Comparison of ENCODE assay signal across 1 cellular context in the genomic region with DNA sequence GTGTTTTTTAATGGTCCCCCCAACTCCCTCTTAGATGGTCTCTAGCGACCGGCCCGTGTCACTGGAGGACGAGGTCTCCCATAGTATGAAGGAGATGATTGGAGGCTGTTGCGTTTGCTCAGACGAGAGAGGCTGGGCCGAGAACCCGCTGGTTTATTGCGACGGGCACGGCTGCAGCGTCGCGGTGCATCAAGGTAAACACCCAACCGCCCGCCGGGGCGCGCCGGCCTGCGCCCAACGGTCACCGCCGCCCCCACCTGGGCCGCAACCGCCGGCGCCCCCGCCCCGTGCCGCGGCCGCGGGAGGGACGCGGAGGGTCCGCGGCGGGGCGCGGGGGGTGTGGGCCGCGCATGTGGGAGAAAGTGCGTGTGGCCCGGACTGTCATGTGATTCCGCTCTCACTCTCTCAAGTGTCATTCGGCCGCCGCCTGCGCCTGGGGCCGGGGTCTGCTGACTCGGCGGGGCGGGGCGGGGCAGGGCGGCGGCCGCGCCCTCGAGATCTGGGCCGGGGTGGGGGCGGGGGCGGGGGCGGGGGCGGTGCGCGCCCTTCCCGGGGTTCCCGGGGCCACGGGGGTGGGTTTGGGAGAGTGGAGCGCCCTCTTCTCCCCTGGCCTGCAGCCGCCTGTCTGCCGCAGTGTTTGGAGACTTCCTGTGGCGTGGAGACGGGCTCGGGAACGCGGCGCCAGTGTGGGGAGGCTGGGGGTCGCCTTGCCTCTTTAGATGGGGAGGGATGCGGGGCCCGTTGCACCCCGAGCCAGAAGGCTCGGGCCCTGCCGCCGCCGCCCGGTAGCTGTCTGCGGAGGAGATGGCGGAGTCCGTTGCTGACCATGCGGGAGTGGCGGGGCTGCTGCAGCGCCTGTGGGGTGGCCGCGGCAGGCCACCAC.
TF ChIP-seq lines count a peak whose summit lies in the region.

No MANE protein-coding gene starts in this region.

TF ChIP-seq in HepG2, 621 proteins besides CTCF, POLR2A, EP300 and RAD21 (continued from another document and continues in another):
- TF ChIP-seq ZBTB43 (CRISPR knock-in tag; conservative IDR thresholded peaks at IDR 0.05) (0 out of 2 replicates have a peak, but pooled peaks have one; percentile 3), ZNF17 (CRISPR knock-in tag; IDR thresholded peaks at IDR 0.05) (no peak), ZNF687 (CRISPR knock-in tag; IDR thresholded peaks at IDR 0.05) (peak; percentile 81), CEBPG (CRISPR knock-in tag; IDR thresholded peaks at IDR 0.05) (no peak), PPARG (CRISPR knock-in tag; conservative IDR thresholded peaks at IDR 0.05) (no peak), NCOR1 (IDR thresholded peaks at IDR 0.05; ENCODE audit: borderline replicate concordance, low read length) (no peak), KLF11 (CRISPR knock-in tag; IDR thresholded peaks at IDR 0.05) (no peak), TRIM24 (CRISPR knock-in tag; IDR thresholded peaks at IDR 0.05) (no peak), DBP (CRISPR knock-in tag; IDR thresholded peaks at IDR 0.05; ENCODE audit: not compliant biosample characterization) (no peak), ZNF335 (CRISPR knock-in tag; IDR thresholded peaks at IDR 0.05) (0 out of 2 replicates have a peak, but pooled peaks have one; percentile 25), ZFP36L1 (CRISPR knock-in tag; IDR thresholded peaks at IDR 0.05) (no peak), ATF7-NPFF (CRISPR knock-in tag; IDR thresholded peaks at IDR 0.05; ENCODE audit: low read depth) (peak; percentile 20; the same call in 1 of the 2 replicates), ZNF546 (CRISPR knock-in tag; conservative IDR thresholded peaks at IDR 0.05) (peak; percentile 43; the same call in 1 of the 2 replicates), MYPOP (CRISPR knock-in tag; IDR thresholded peaks at IDR 0.05) (0 out of 2 replicates have a peak, but pooled peaks have one; percentile 32), NRL (CRISPR knock-in tag; IDR thresholded peaks at IDR 0.05; ENCODE audit: borderline replicate concordance) (0 out of 2 replicates have a peak, but pooled peaks have one; percentile 36), FOXA1 (IDR thresholded peaks at IDR 0.05) (no peak), FOXA1 (CRISPR knock-in tag; IDR thresholded peaks at IDR 0.05) (peak; percentile 65), ZNF572 (CRISPR knock-in tag; IDR thresholded peaks at IDR 0.05) (no peak), SKI (IDR thresholded peaks at IDR 0.05; ENCODE audit: partially characterized antibody) (peak; percentile 57), PRMT3 (CRISPR knock-in tag; IDR thresholded peaks at IDR 0.05; ENCODE audit: borderline replicate concordance, low read depth) (no peak), ZNF10 (CRISPR knock-in tag; IDR thresholded peaks at IDR 0.05; ENCODE audit: borderline replicate concordance, low read depth) (no peak), ONECUT2 (CRISPR knock-in tag; IDR thresholded peaks at IDR 0.05) (no peak), ZNF784 (CRISPR knock-in tag; IDR thresholded peaks at IDR 0.05; ENCODE audit: borderline replicate concordance) (no peak), ZNF556 (CRISPR knock-in tag; IDR thresholded peaks at IDR 0.05; ENCODE audit: borderline replicate concordance) (no peak), ARHGAP35 (CRISPR knock-in tag; IDR thresholded peaks at IDR 0.05; ENCODE audit: borderline replicate concordance) (no peak), ZNF468 (CRISPR knock-in tag; IDR thresholded peaks at IDR 0.05) (no peak), ZBTB40 (IDR thresholded peaks at IDR 0.05) (no peak), ZBTB40 (CRISPR knock-in tag; IDR thresholded peaks at IDR 0.05) (no peak)
- TF ChIP-seq, protein P1, sequence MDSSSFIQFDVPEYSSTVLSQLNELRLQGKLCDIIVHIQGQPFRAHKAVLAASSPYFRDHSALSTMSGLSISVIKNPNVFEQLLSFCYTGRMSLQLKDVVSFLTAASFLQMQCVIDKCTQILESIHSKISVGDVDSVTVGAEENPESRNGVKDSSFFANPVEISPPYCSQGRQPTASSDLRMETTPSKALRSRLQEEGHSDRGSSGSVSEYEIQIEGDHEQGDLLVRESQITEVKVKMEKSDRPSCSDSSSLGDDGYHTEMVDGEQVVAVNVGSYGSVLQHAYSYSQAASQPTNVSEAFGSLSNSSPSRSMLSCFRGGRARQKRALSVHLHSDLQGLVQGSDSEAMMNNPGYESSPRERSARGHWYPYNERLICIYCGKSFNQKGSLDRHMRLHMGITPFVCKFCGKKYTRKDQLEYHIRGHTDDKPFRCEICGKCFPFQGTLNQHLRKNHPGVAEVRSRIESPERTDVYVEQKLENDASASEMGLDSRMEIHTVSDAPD (CRISPR knock-in tag; IDR thresholded peaks at IDR 0.05) = no peak
- TF ChIP-seq, protein P2, sequence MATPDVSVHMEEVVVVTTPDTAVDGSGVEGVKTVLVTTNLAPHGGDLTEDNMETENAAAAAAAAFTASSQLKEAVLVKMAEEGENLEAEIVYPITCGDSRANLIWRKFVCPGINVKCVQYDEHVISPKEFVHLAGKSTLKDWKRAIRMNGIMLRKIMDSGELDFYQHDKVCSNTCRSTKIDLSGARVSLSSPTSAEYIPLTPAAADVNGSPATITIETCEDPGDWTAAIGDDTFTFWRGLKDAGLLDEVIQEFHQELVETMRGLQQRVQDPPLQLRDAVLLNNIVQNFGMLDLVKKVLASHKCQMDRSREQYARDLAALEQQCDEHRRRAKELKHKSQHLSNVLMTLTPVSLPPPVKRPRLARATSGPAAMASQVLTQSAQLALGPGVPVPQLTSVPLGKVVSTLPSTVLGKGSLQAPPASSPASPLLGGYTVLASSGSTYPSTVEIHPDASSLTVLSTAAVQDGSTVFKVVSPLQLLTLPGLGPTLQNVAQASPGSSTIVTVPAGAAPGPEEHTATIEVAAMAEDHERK (CRISPR knock-in tag; IDR thresholded peaks at IDR 0.05; ENCODE audit: low read depth) = no peak
